ENCODE assay signal across 34 cellular contexts in genomic region chr4:20538922-20539321, GRCh38.
DNase-seq lines count a peak whose midpoint lies in the region; ATAC-seq, FAIRE-seq and TF ChIP-seq lines count a peak whose summit lies in the region.
"Had no signal": no experiment of that assay in that cellular context is flagged by ENCODE, and none has a peak within 500 bp of the region (broad histone marks: within the 10 kb centered on the region; RNA-seq: fewer than 3 reads in every experiment).

No MANE protein-coding gene starts in this region.

- intact Hi-C loops in body of pancreas (cut with DNase I), result no loop called here

- 65 to 68% methylated on average over 4 of the region's 4 CpGs for WGBS in body of pancreas, 2 donors

- TF ChIP-seq CTCF in bronchial epithelial cell (IDR thresholded peaks at IDR 0.05; ENCODE audit: insufficient read depth, low read length, severe bottlenecking) (no peak), body of pancreas (IDR thresholded peaks at IDR 0.05) (no peak)

- no peak overlapping the region for H3K27ac Mint-ChIP-seq in natural killer cell treated with Interleukin-12 subunit alpha and Interleukin-12 subunit beta and Interleukin-15 and Interleukin-18, amount 100 ng/mL, for 72 hours
- H3K27ac Mint-ChIP-seq: activated B cell treated with CpG ODN at 0.5 μM for 24 hours; activated CD8-positive, alpha-beta memory T cell treated with anti-CD3 and anti-CD28 coated beads, Interleukin-2, amount 10 ng/mL, durations not matched to agents 7 days and 5 days; naive B cell; T-helper 1 cell treated with Interleukin-12 subunit alpha and Interleukin-12 subunit beta and Interleukin-4 antibody, amounts not matched to agents 30 μg/mL and 1 μg/mL, for 36 hours had no signal

- H3K4me1 Mint-ChIP-seq in natural killer cell treated with Interleukin-12 subunit alpha and Interleukin-12 subunit beta and Interleukin-15 and Interleukin-18, amount 100 ng/mL, for 72 hours (ENCODE audit: low read depth in 2 of 2), result no peaks in the 10 kb centered on the region
- H3K4me1 Mint-ChIP-seq: activated B cell treated with CpG ODN at 0.5 μM for 24 hours; activated CD8-positive, alpha-beta memory T cell treated with anti-CD3 and anti-CD28 coated beads, Interleukin-2, amount 10 ng/mL, durations not matched to agents 7 days and 5 days; naive B cell had no signal

- H3K36me3 ChIP-seq in bronchial epithelial cell (ENCODE audit: control insufficient read depth, insufficient read depth, low read length) (no peaks in the 10 kb centered on the region), body of pancreas (replicated peaks in 1 of 2; ENCODE audit: insufficient read depth in 1 of 2, low read depth in 2 of 2) (no peaks in the 10 kb centered on the region)
- H3K36me3 ChIP-seq: esophagus squamous epithelium, upper lobe of right lung had no signal

- H3K9me3 Mint-ChIP-seq in natural killer cell treated with Interleukin-12 subunit alpha and Interleukin-12 subunit beta and Interleukin-15 and Interleukin-18, amount 100 ng/mL, for 72 hours, result no peaks in the 10 kb centered on the region
- H3K9me3 Mint-ChIP-seq: activated B cell treated with CpG ODN at 0.5 μM for 24 hours; naive B cell; T-helper 1 cell treated with Interleukin-12 subunit alpha and Interleukin-12 subunit beta and Interleukin-4 antibody, amounts not matched to agents 30 μg/mL and 1 μg/mL, for 36 hours had no signal

- no peak overlapping the region for H3K4me3 ChIP-seq in bronchial epithelial cell (ENCODE audit: low read depth, low read length)
- no peak overlapping the region for H3K4me3 ChIP-seq in body of pancreas
- H3K4me3 ChIP-seq: esophagus squamous epithelium, heart left ventricle, PC-9, smooth muscle cell, upper lobe of right lung had no signal

- H3K36me3 Mint-ChIP-seq in natural killer cell treated with Interleukin-12 subunit alpha and Interleukin-12 subunit beta and Interleukin-15 and Interleukin-18, amount 100 ng/mL, for 72 hours, result no peaks in the 10 kb centered on the region
- H3K36me3 Mint-ChIP-seq: activated CD8-positive, alpha-beta memory T cell treated with anti-CD3 and anti-CD28 coated beads, Interleukin-2, amount 10 ng/mL, durations not matched to agents 7 days and 5 days; naive B cell had no signal

- no peaks in the 10 kb centered on the region for H3K27me3 Mint-ChIP-seq in natural killer cell treated with Interleukin-12 subunit alpha and Interleukin-12 subunit beta and Interleukin-15 and Interleukin-18, amount 100 ng/mL, for 72 hours
- H3K27me3 Mint-ChIP-seq: activated B cell treated with CpG ODN at 0.5 μM for 24 hours, naive B cell had no signal

- H3K27me3 ChIP-seq in bronchial epithelial cell (ENCODE audit: control insufficient read depth, insufficient read depth, low read length) (no peaks in the 10 kb centered on the region), body of pancreas (no peaks in the 10 kb centered on the region)
- H3K27me3 ChIP-seq: esophagus squamous epithelium, foreskin keratinocyte, heart left ventricle, upper lobe of right lung had no signal

- ATAC-seq in GM19351 (IDR thresholded peaks at IDR 0.05; ENCODE audit: unreplicated experiment), result no peak
- ATAC-seq in natural killer cell treated with Interleukin-12 subunit alpha and Interleukin-12 subunit beta and Interleukin-15 and Interleukin-18, amount 100 ng/mL, for 72 hours, result no peak
- no peak for ATAC-seq in body of pancreas
- ATAC-seq: activated CD8-positive, alpha-beta memory T cell treated with anti-CD3 and anti-CD28 coated beads, Interleukin-2, amount 10 ng/mL, durations not matched to agents 7 days and 5 days; foreskin keratinocyte; heart left ventricle; left ventricle myocardium superior; right cardiac atrium; SK-N-SH treated with all-trans-retinoic acid at 6 μM for 48 hours; stimulated activated naive CD8-positive, alpha-beta T cell treated with anti-CD3 and anti-CD28 coated beads, Interleukin-15, Interleukin-2, amounts not matched to agents 100 U/mL and 50 U/mL, for 24 hours; upper lobe of right lung had no signal

- H3K4me3 Mint-ChIP-seq in natural killer cell treated with Interleukin-12 subunit alpha and Interleukin-12 subunit beta and Interleukin-15 and Interleukin-18, amount 100 ng/mL, for 72 hours, result no peak overlapping the region
- H3K4me3 Mint-ChIP-seq: activated B cell treated with CpG ODN at 0.5 μM for 24 hours; activated CD8-positive, alpha-beta memory T cell treated with anti-CD3 and anti-CD28 coated beads, Interleukin-2, amount 10 ng/mL, durations not matched to agents 7 days and 5 days; naive B cell; T-helper 1 cell treated with Interleukin-12 subunit alpha and Interleukin-12 subunit beta and Interleukin-4 antibody, amounts not matched to agents 30 μg/mL and 1 μg/mL, for 36 hours had no signal

- no peak overlapping the region for H3K27ac ChIP-seq in body of pancreas
- H3K27ac ChIP-seq: esophagus squamous epithelium, foreskin keratinocyte, heart left ventricle, PC-9, upper lobe of right lung had no signal

- no peaks in the 10 kb centered on the region for H3K9me3 ChIP-seq in body of pancreas
- H3K9me3 ChIP-seq: Caco-2, esophagus squamous epithelium, heart left ventricle, upper lobe of right lung had no signal

- DNase-seq in NCI-H1092 (lab: John Stamatoyannopoulos, UW) (peak; percentile 83), NCI-H2081 (lab: John Stamatoyannopoulos, UW) (peak; percentile 63 to 82), NCI-H510A (lab: John Stamatoyannopoulos, UW) (peak; percentile 33), bronchial epithelial cell (ENCODE audit: low read depth) (peak; percentile 10), globus pallidus (ENCODE audit: low spot score) (no peak), body of pancreas (no peak)
- DNase-seq in natural killer cell treated with Interleukin-12 subunit alpha and Interleukin-12 subunit beta and Interleukin-15 and Interleukin-18, amount 100 ng/mL, for 72 hours (ENCODE audit: low spot score), result no peak
- DNase-seq: activated B cell treated with CpG ODN at 0.5 μM for 24 hours; activated CD4-positive, alpha-beta T cell treated with anti-CD3 and anti-CD28 coated beads, Interleukin-2, amount 50 U/mL, for 1 hour; activated CD8-positive, alpha-beta memory T cell treated with anti-CD3 and anti-CD28 coated beads, Interleukin-2, amount 10 ng/mL, durations not matched to agents 7 days and 5 days; activated gamma-delta T cell treated with Interleukin-2 at 50 U/mL for 16 hours; activated T-cell treated with anti-CD3 and anti-CD28 coated beads, Interleukin-2, amount 50 U/mL, for 48 hours; Caco-2; caudate nucleus; DND-41; esophagus squamous epithelium; foreskin keratinocyte; GF-D8; heart left ventricle; left ventricle myocardium superior; midbrain; naive B cell; NCI-H226; PC-9; right cardiac atrium; stimulated activated naive CD8-positive, alpha-beta T cell treated with anti-CD3 and anti-CD28 coated beads, Interleukin-15, Interleukin-2, amounts not matched to agents 100 U/mL and 50 U/mL, for 24 hours; upper lobe of right lung had no signal

- H3K4me1 ChIP-seq in body of pancreas, result no peaks in the 10 kb centered on the region
- H3K4me1 ChIP-seq: esophagus squamous epithelium, foreskin keratinocyte, heart left ventricle, upper lobe of right lung had no signal

- no peak for FAIRE-seq in bronchial epithelial cell (lab: Jason Lieb, UNC)
- FAIRE-seq: astrocyte, H1, keratinocyte had no signal

- no peak for TF ChIP-seq POLR2A in body of pancreas (IDR thresholded peaks at IDR 0.05)

Comparison
In these comparisons a context has a peak if more than half of its experiments do, and no peak if none do; other contexts are left out.
1. DNase-seq: peak in NCI-H1092 (single experiment), NCI-H2081 (2 of 2), NCI-H510A (single experiment) and bronchial epithelial cell (single experiment); none in natural killer cell treated with Interleukin-12 subunit alpha and Interleukin-12 subunit beta and Interleukin-15 and Interleukin-18, amount 100 ng/mL, for 72 hours (single experiment), globus pallidus (single experiment) and body of pancreas (0 of 4).